ENCODE assay signal across 13 cellular contexts in the genomic region with DNA sequence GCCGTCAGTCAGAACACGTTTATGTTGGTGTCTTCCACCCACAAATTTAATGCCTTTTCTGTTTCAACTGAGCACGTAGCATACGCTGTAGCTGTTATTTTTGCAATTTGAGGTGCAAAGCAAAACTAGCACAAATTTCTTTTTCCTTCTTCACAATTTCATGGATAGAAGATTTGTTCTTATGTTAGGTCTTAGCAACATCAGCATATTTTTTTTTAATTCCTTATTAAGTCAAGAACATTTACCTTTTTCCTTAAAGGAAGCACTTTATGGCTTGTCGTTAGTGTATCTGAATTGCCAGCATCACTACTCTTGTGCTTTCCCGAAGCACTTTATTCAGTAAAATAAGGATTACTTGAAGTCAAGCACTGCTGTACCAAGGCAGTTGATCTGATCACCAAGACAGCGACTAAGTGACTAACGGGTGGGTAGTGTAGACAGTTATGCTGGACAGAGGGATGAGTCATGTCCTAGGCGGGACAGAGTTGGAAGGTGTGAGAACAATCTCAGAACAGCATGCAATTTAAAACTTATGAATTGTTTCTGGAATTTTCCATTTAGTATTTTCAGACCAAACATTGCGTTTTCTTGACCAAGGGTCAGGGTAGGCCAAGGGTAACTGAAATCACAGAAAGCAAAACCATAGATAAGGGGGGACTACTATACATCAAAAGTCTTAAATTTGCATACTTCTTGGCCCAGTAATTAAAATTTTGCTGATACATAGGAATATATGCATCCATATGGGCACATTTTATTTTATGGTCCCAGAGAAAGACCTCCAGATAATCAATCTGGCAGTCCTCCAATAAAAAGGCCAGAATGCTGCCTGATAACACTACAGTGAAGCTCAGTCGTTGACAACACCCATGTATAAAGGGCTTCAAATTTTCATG. TPM values are rescaled to one million over a fixed set of nuclear protein-coding genes. Genes with fewer than 3 reads are reported as not detected.
DNase-seq lines count a peak whose midpoint lies in the region; ATAC-seq, FAIRE-seq and TF ChIP-seq lines count a peak whose summit lies in the region.
"Had no signal": no experiment of that assay in that cellular context is flagged by ENCODE, and none has a peak within 500 bp of the region (broad histone marks: within the 10 kb centered on the region; RNA-seq: fewer than 3 reads in every experiment).

No MANE protein-coding gene starts in this region.

- ATAC-seq in natural killer cell treated with Interleukin-12 subunit alpha and Interleukin-12 subunit beta and Interleukin-15 and Interleukin-18, amount 100 ng/mL, for 72 hours: peak; percentile 83
- ATAC-seq in HG02852 (IDR thresholded peaks at IDR 0.05; ENCODE audit: unreplicated experiment): no peak

- CTCF ChIA-PET in activated naive CD4-positive, alpha-beta T cell treated with anti-CD3 and anti-CD28 coated beads, Interleukin-2, amount 10 ng/mL, durations not matched to agents 7 days and 5 days (lab: Charles Lee): no interaction called here

- peak overlapping the region; percentile 75 to 83 for H3K27ac Mint-ChIP-seq in natural killer cell treated with Interleukin-12 subunit alpha and Interleukin-12 subunit beta and Interleukin-15 and Interleukin-18, amount 100 ng/mL, for 72 hours
- no peak overlapping the region for H3K27ac Mint-ChIP-seq in activated naive CD4-positive, alpha-beta T cell treated with anti-CD3 and anti-CD28 coated beads, Interleukin-2, amount 10 ng/mL, durations not matched to agents 7 days and 5 days

- FAIRE-seq in H54 (lab: Jason Lieb, UNC): peak; percentile 93

- no peak overlapping the region for H3K4me3 ChIP-seq in choroid plexus epithelial cell (ENCODE audit: low read depth, low read length)

- H3K4me3 Mint-ChIP-seq in natural killer cell treated with Interleukin-12 subunit alpha and Interleukin-12 subunit beta and Interleukin-15 and Interleukin-18, amount 100 ng/mL, for 72 hours: peak overlapping the region; percentile 69
- H3K4me3 Mint-ChIP-seq in activated naive CD4-positive, alpha-beta T cell treated with anti-CD3 and anti-CD28 coated beads, Interleukin-2, amount 10 ng/mL, durations not matched to agents 7 days and 5 days: no peak overlapping the region
- H3K4me3 Mint-ChIP-seq: CD8-positive, alpha-beta memory T cell had no signal

- no peak for TF ChIP-seq POLR2A in H54 (IDR thresholded peaks at IDR 0.05; ENCODE audit: low read depth, low read length)

- H3K9me3 Mint-ChIP-seq in natural killer cell treated with Interleukin-12 subunit alpha and Interleukin-12 subunit beta and Interleukin-15 and Interleukin-18, amount 100 ng/mL, for 72 hours: no peaks in the 10 kb centered on the region
- no peaks in the 10 kb centered on the region for H3K9me3 Mint-ChIP-seq in activated naive CD4-positive, alpha-beta T cell treated with anti-CD3 and anti-CD28 coated beads, Interleukin-2, amount 10 ng/mL, durations not matched to agents 7 days and 5 days
- H3K9me3 Mint-ChIP-seq: CD8-positive, alpha-beta memory T cell had no signal

- H3K36me3 Mint-ChIP-seq in natural killer cell treated with Interleukin-12 subunit alpha and Interleukin-12 subunit beta and Interleukin-15 and Interleukin-18, amount 100 ng/mL, for 72 hours: peaks cover 45% of the 10 kb centered on the region
- peaks cover 55% of the 10 kb centered on the region for H3K36me3 Mint-ChIP-seq in activated naive CD4-positive, alpha-beta T cell treated with anti-CD3 and anti-CD28 coated beads, Interleukin-2, amount 10 ng/mL, durations not matched to agents 7 days and 5 days

- no peaks in the 10 kb centered on the region for H3K27me3 Mint-ChIP-seq in natural killer cell treated with Interleukin-12 subunit alpha and Interleukin-12 subunit beta and Interleukin-15 and Interleukin-18, amount 100 ng/mL, for 72 hours
- no peaks in the 10 kb centered on the region for H3K27me3 Mint-ChIP-seq in activated naive CD4-positive, alpha-beta T cell treated with anti-CD3 and anti-CD28 coated beads, Interleukin-2, amount 10 ng/mL, durations not matched to agents 7 days and 5 days
- H3K27me3 Mint-ChIP-seq: CD8-positive, alpha-beta memory T cell had no signal

- no peak for TF ChIP-seq CTCF in choroid plexus epithelial cell (conservative IDR thresholded peaks at IDR 0.05; ENCODE audit: low read depth, low read length)

- DNase-seq in H54 (ENCODE audit: insufficient read length, low spot score) (no peak), choroid plexus epithelial cell (ENCODE audit: low read depth) (peak; percentile 70)
- peak; percentile 61 for DNase-seq in natural killer cell treated with Interleukin-12 subunit alpha and Interleukin-12 subunit beta and Interleukin-15 and Interleukin-18, amount 100 ng/mL, for 72 hours (ENCODE audit: low spot score)
- no peak for DNase-seq in activated naive CD4-positive, alpha-beta T cell treated with anti-CD3 and anti-CD28 coated beads, Interleukin-2, amount 10 ng/mL, durations not matched to agents 7 days and 5 days
- DNase-seq in stimulated activated CD4-positive, alpha-beta T cell treated with anti-CD3 and anti-CD28 coated beads, Interleukin-4, amount 100 ng/mL, for 4 hours: no peak
- no peak for DNase-seq in activated CD8-positive, alpha-beta memory T cell treated with anti-CD3 and anti-CD28 coated beads for 24 hours
- DNase-seq: activated naive CD4-positive, alpha-beta T cell; CD8-positive, alpha-beta memory T cell; effector CD4-positive, alpha-beta T cell; hypothalamus; NCI-H146 had no signal

- H3K4me1 Mint-ChIP-seq in natural killer cell treated with Interleukin-12 subunit alpha and Interleukin-12 subunit beta and Interleukin-15 and Interleukin-18, amount 100 ng/mL, for 72 hours (ENCODE audit: low read depth in 2 of 2): peaks cover 52 to 73% of the 10 kb centered on the region in 2 donors
- H3K4me1 Mint-ChIP-seq in activated naive CD4-positive, alpha-beta T cell treated with anti-CD3 and anti-CD28 coated beads, Interleukin-2, amount 10 ng/mL, durations not matched to agents 7 days and 5 days: peaks cover 17% of the 10 kb centered on the region

TF ChIP-seq in PFSK-1, 5 proteins besides CTCF, POLR2A, EP300 and RAD21:
- peak; percentile 28 to 75; a peak in 2 of 4 replicates for TF ChIP-seq REST (IDR thresholded peaks at IDR 0.05; ENCODE audit: insufficient read depth in 1 of 2, low read depth in 2 of 2, low read length in 2 of 2)
- no peak for TF ChIP-seq TAF1 (IDR thresholded peaks at IDR 0.05; ENCODE audit: borderline replicate concordance, insufficient read depth, low read length)

RNA-seq across cellular contexts. Expression of gene BABAM2, which starts 13.4 kb away (rescaled TPM):
- 18.3 TPM for polyA plus RNA-seq in PFSK-1 (2012; ENCODE audit: insufficient read length, low read depth)
- total RNA-seq in natural killer cell treated with Interleukin-12 subunit alpha and Interleukin-12 subunit beta and Interleukin-15 and Interleukin-18, amount 100 ng/mL, for 72 hours: 10 to 100 TPM; 53.8 to 66.6 TPM

RNA-seq across cellular contexts. Expression of gene RBKS, which starts 13.7 kb away (rescaled TPM):
- 1.5 TPM for polyA plus RNA-seq in PFSK-1 (2012; ENCODE audit: insufficient read length, low read depth)
- total RNA-seq in natural killer cell treated with Interleukin-12 subunit alpha and Interleukin-12 subunit beta and Interleukin-15 and Interleukin-18, amount 100 ng/mL, for 72 hours: 1 to 10 TPM; 3.1 to 4.5 TPM

Comparison
In these comparisons a context has a peak if more than half of its experiments do, and no peak if none do; other contexts are left out.
1. DNase-seq: peak in choroid plexus epithelial cell (single experiment) and natural killer cell treated with Interleukin-12 subunit alpha and Interleukin-12 subunit beta and Interleukin-15 and Interleukin-18, amount 100 ng/mL, for 72 hours (single experiment); none in H54 (single experiment), activated naive CD4-positive, alpha-beta T cell treated with anti-CD3 and anti-CD28 coated beads, Interleukin-2, amount 10 ng/mL, durations not matched to agents 7 days and 5 days (single experiment), stimulated activated CD4-positive, alpha-beta T cell treated with anti-CD3 and anti-CD28 coated beads, Interleukin-4, amount 100 ng/mL, for 4 hours (0 of 2) and activated CD8-positive, alpha-beta memory T cell treated with anti-CD3 and anti-CD28 coated beads for 24 hours (single experiment).